In the genomic region with DNA sequence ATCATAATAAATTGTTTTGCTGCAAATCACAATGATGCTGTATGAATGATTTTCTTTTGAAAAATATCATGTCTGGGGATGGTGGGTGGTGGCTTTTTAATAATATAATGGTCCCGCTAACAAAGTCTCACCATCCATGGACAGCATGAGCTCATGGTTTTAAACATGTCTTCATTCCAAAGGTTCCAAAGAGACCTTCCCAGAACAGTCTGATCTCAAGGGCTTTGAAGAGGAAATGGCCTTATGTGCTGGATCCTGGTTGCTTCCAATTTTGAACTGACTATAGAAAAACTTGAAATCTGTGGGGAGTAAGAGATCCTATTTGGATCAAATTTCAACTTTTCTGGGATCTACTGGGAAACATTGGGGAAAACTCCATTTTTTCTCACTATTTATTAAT, we compare ENCODE assay signal across 18 cellular contexts.
"Had no signal": no experiment of that assay in that cellular context is flagged by ENCODE, and none has a peak within 500 bp of the region (broad histone marks: within the 10 kb centered on the region; RNA-seq: fewer than 3 reads in every experiment).

No MANE protein-coding gene starts in this region.

- ATAC-seq: foreskin keratinocyte, gastroesophageal sphincter, left lung, lower lobe of right lung, mucosa of descending colon had no signal

- H3K27ac ChIP-seq: colonic mucosa, esophagus muscularis mucosa, foreskin keratinocyte, gastroesophageal sphincter, hepatocyte, left lung, lower lobe of right lung had no signal

- DNase-seq: cerebellar nuclear complex; colonic mucosa; cortex of kidney; effector CD8-positive, alpha-beta T cell; foreskin keratinocyte; hypothalamus; immature natural killer cell; islet precursor cell; kidney; kidney glomerular epithelial cell; left lung; lower lobe of right lung; mesenchymal stem cell; mucosa of descending colon; naive B cell had no signal

- H3K27me3 ChIP-seq: colonic mucosa, esophagus muscularis mucosa, foreskin keratinocyte, gastroesophageal sphincter, hepatocyte, left lung had no signal

- H3K9me3 ChIP-seq: colonic mucosa, esophagus muscularis mucosa, gastroesophageal sphincter, left lung, lower lobe of right lung, mucosa of descending colon had no signal

- H3K36me3 ChIP-seq: colonic mucosa, esophagus muscularis mucosa, gastroesophageal sphincter, left lung, lower lobe of right lung had no signal

- H3K4me1 ChIP-seq: colonic mucosa, foreskin keratinocyte, left lung had no signal

- H3K4me3 ChIP-seq: colonic mucosa, esophagus muscularis mucosa, gastroesophageal sphincter, hepatocyte, left lung, lower lobe of right lung, mucosa of descending colon had no signal
